Comparison of ENCODE assay signal across 20 cellular contexts in genomic region chr1:77592906-77593305, GRCh38.
DNase-seq lines count a peak whose midpoint lies in the region; ATAC-seq and TF ChIP-seq lines count a peak whose summit lies in the region.
"Had no signal": no experiment of that assay in that cellular context is flagged by ENCODE, and none has a peak within 500 bp of the region (broad histone marks: within the 10 kb centered on the region; RNA-seq: fewer than 3 reads in every experiment).

No MANE protein-coding gene starts in this region.

- no peaks in the 10 kb centered on the region for H3K27me3 Mint-ChIP-seq in activated T-cell treated with anti-CD3 and anti-CD28 coated beads, Interleukin-2, amount 50 U/mL, for 24 hours
- H3K27me3 Mint-ChIP-seq in T-helper 17 cell (no peaks in the 10 kb centered on the region), MCF 10A (ENCODE audit: insufficient read depth, unreplicated experiment) (no peaks in the 10 kb centered on the region)
- H3K27me3 Mint-ChIP-seq: B cell; CD4-positive, CD25-positive, alpha-beta regulatory T cell had no signal

- no TSS peak for BruUV-seq in MCF 10A (replicated peaks; lab: Mats Ljungman, UMichigan)

- peaks cover 68% of the 10 kb centered on the region for H3K36me3 Mint-ChIP-seq in activated T-cell treated with anti-CD3 and anti-CD28 coated beads, Interleukin-2, amount 50 U/mL, for 24 hours (ENCODE audit: low read depth)
- H3K36me3 Mint-ChIP-seq in T-helper 17 cell (ENCODE audit: low read depth): no peaks in the 10 kb centered on the region
- peaks cover 19% of the 10 kb centered on the region for H3K36me3 Mint-ChIP-seq in MCF 10A (ENCODE audit: insufficient read depth, unreplicated experiment)

- TF ChIP-seq CTCF in HL-60 (IDR thresholded peaks at IDR 0.05; ENCODE audit: insufficient read depth, low read length) (no peak), mucosa of descending colon (IDR thresholded peaks at IDR 0.05) (no peak), MCF 10A (IDR thresholded peaks at IDR 0.05; ENCODE audit: unreplicated experiment) (no peak)

- no peak overlapping the region for H3K4me3 ChIP-seq in HL-60 (replicated peaks; ENCODE audit: insufficient read depth, low read length)
- H3K4me3 ChIP-seq in mucosa of descending colon: no peak overlapping the region
- H3K4me3 ChIP-seq: BLaER1, GM23338, HAP-1 had no signal

- H3K27ac ChIP-seq in HL-60 (replicated peaks): 0 out of 2 replicates have a peak overlapping the region, but pooled peaks have one; percentile 3
- H3K27ac ChIP-seq: 22Rv1, BLaER1, C4-2B had no signal

- no peaks in the 10 kb centered on the region for H3K9me3 Mint-ChIP-seq in activated T-cell treated with anti-CD3 and anti-CD28 coated beads, Interleukin-2, amount 50 U/mL, for 24 hours
- no peaks in the 10 kb centered on the region for H3K9me3 Mint-ChIP-seq in MCF 10A (ENCODE audit: unreplicated experiment)
- H3K9me3 Mint-ChIP-seq: CD8-positive, alpha-beta T cell; GM23338; HFFc6 had no signal

- POLR2A ChIA-PET in MCF 10A (lab: Yijun Ruan, JAX): interaction anchor here (0.5 to 1.4 kb wide), 3 partner anchors 9 to 130 kb away, joined by 3 to 4 read pairs (median 3); no protein-coding TSS in a partner anchor

- no peak for ATAC-seq in T-helper 17 cell
- peak; percentile 27 for ATAC-seq in mucosa of descending colon
- ATAC-seq in HG02870 (IDR thresholded peaks at IDR 0.05; ENCODE audit: unreplicated experiment): no peak
- ATAC-seq: CD8-positive, alpha-beta T cell; GM23338 had no signal

- H3K9me3 ChIP-seq in T-helper 17 cell (ENCODE audit: control insufficient read depth, low read length, poor library complexity, severe bottlenecking) (no peaks in the 10 kb centered on the region), mucosa of descending colon (no peaks in the 10 kb centered on the region)
- H3K9me3 ChIP-seq: BLaER1, Caco-2, HAP-1 had no signal

- intact Hi-C loops in mucosa of descending colon (cut with DNase I, micrococcal nuclease): no loop called here
- intact Hi-C loops in MCF 10A (cut with micrococcal nuclease): no loop called here

- CTCF ChIA-PET in MCF 10A (lab: Yijun Ruan, JAX): no interaction called here

- H3K36me3 ChIP-seq in mucosa of descending colon (ENCODE audit: low read depth): no peaks in the 10 kb centered on the region

- DNase-seq in activated T-cell treated with anti-CD3 and anti-CD28 coated beads, Interleukin-2, amount 50 U/mL, for 24 hours: no peak
- no peak for DNase-seq in activated T-cell treated with anti-CD3 and anti-CD28 coated beads for 4 hours
- DNase-seq in HL-60 (ENCODE audit: low read depth in 1 of 2, low spot score in 1 of 2): no peak
- DNase-seq in T-helper 17 cell: no peak
- DNase-seq in mucosa of descending colon: no peak
- DNase-seq in superior temporal gyrus (ENCODE audit: extremely low spot score): no peak
- no peak for DNase-seq in MCF 10A (ENCODE audit: unreplicated experiment)
- DNase-seq: Caco-2; CD4-positive, CD25-positive, alpha-beta regulatory T cell; CD8-positive, alpha-beta T cell; DMS153; DND-41; HFFc6 had no signal

- peak overlapping the region; percentile 12 for H3K27ac Mint-ChIP-seq in activated T-cell treated with anti-CD3 and anti-CD28 coated beads, Interleukin-2, amount 50 U/mL, for 24 hours
- H3K27ac Mint-ChIP-seq in T-helper 17 cell (peak overlapping the region; percentile 41), MCF 10A (ENCODE audit: low read depth, unreplicated experiment) (no peak overlapping the region)
- H3K27ac Mint-ChIP-seq: B cell, GM23338, HFFc6 had no signal

- no peaks in the 10 kb centered on the region for H3K27me3 ChIP-seq in HL-60 (ENCODE audit: insufficient read depth, poor library complexity, severe bottlenecking)
- H3K27me3 ChIP-seq: BLaER1 had no signal

- no peak overlapping the region for H3K4me3 Mint-ChIP-seq in activated T-cell treated with anti-CD3 and anti-CD28 coated beads, Interleukin-2, amount 50 U/mL, for 24 hours
- no peak overlapping the region for H3K4me3 Mint-ChIP-seq in T-helper 17 cell
- H3K4me3 Mint-ChIP-seq in MCF 10A (ENCODE audit: unreplicated experiment): no peak overlapping the region
- H3K4me3 Mint-ChIP-seq: B cell; CD4-positive, CD25-positive, alpha-beta regulatory T cell; CD8-positive, alpha-beta T cell; GM23338; HFFc6 had no signal

- H3K4me1 Mint-ChIP-seq in activated T-cell treated with anti-CD3 and anti-CD28 coated beads, Interleukin-2, amount 50 U/mL, for 24 hours (ENCODE audit: low read depth): peaks cover 29% of the 10 kb centered on the region
- H3K4me1 Mint-ChIP-seq in T-helper 17 cell: peaks cover 3% of the 10 kb centered on the region
- peaks cover 14% of the 10 kb centered on the region for H3K4me1 Mint-ChIP-seq in MCF 10A (ENCODE audit: insufficient read depth, unreplicated experiment)
- H3K4me1 Mint-ChIP-seq: GM23338 had no signal

- H3K4me1 ChIP-seq in mucosa of descending colon (ENCODE audit: low read depth): no peaks in the 10 kb centered on the region
- H3K4me1 ChIP-seq: BLaER1, Caco-2 had no signal
